In genomic region chr7:13126347-13126746, GRCh38 we compare ENCODE assay signal across 2 cellular contexts.
A peak's percentile ranks its signal among the peaks of the same experiment; 100 is the strongest.
TF ChIP-seq lines count a peak whose summit lies in the region.

No MANE protein-coding gene starts in this region.

TF ChIP-seq in HepG2, 621 proteins besides CTCF, POLR2A, EP300 and RAD21:
- TF ChIP-seq FOXA3 (CRISPR knock-in tag; IDR thresholded peaks at IDR 0.05) = peak; percentile 44; the same call in 1 of the 2 replicates
- TF ChIP-seq SKI (IDR thresholded peaks at IDR 0.05; ENCODE audit: partially characterized antibody) = no peak
- TF ChIP-seq ZNF687 (CRISPR knock-in tag; IDR thresholded peaks at IDR 0.05) = 0 out of 2 replicates have a peak, but pooled peaks have one; percentile 12
- peak; percentile 51 for TF ChIP-seq YY1 (IDR thresholded peaks at IDR 0.05; ENCODE audit: insufficient read depth, insufficient replicate concordance, low read depth, low read length)
- TF ChIP-seq TFDP2 (CRISPR knock-in tag; IDR thresholded peaks at IDR 0.05) = no peak
- TF ChIP-seq ZNF281 (CRISPR knock-in tag; IDR thresholded peaks at IDR 0.05; ENCODE audit: borderline replicate concordance) = peak; percentile 72
- TF ChIP-seq ZNF660 (CRISPR knock-in tag; IDR thresholded peaks at IDR 0.05; ENCODE audit: borderline replicate concordance, low read depth) = no peak
- TF ChIP-seq ZNF350 (CRISPR knock-in tag; IDR thresholded peaks at IDR 0.05; ENCODE audit: borderline replicate concordance, low read depth) = 0 out of 2 replicates have a peak, but pooled peaks have one; percentile 21
- TF ChIP-seq SALL1 (CRISPR knock-in tag; IDR thresholded peaks at IDR 0.05) = 0 out of 2 replicates have a peak, but pooled peaks have one; percentile 15
- TF ChIP-seq FOXA1 (IDR thresholded peaks at IDR 0.05) = no peak
- TF ChIP-seq FOXA1 (CRISPR knock-in tag; IDR thresholded peaks at IDR 0.05) = peak; percentile 78
- TF ChIP-seq ZNF552 (CRISPR knock-in tag; IDR thresholded peaks at IDR 0.05; ENCODE audit: borderline replicate concordance) = no peak

TF ChIP-seq in H1, 55 proteins besides CTCF, POLR2A, EP300 and RAD21:
- TF ChIP-seq HDAC2 (IDR thresholded peaks at IDR 0.05; ENCODE audit: borderline replicate concordance in 1 of 2, low read depth in 2 of 2, low read length in 2 of 2) = no peak
- TF ChIP-seq KDM4A (IDR thresholded peaks at IDR 0.05; ENCODE audit: low read depth, low read length, severe bottlenecking) = no peak
- no peak for TF ChIP-seq NRF1 (IDR thresholded peaks at IDR 0.05; ENCODE audit: low read depth, low read length)
- no peak for TF ChIP-seq TAF1 (IDR thresholded peaks at IDR 0.05; ENCODE audit: low read depth, low read length)
- no peak for TF ChIP-seq MAFK (IDR thresholded peaks at IDR 0.05; ENCODE audit: low read depth, low read length)
- no peak for TF ChIP-seq USF2 (IDR thresholded peaks at IDR 0.05; ENCODE audit: low read length)
